In the genomic region with DNA sequence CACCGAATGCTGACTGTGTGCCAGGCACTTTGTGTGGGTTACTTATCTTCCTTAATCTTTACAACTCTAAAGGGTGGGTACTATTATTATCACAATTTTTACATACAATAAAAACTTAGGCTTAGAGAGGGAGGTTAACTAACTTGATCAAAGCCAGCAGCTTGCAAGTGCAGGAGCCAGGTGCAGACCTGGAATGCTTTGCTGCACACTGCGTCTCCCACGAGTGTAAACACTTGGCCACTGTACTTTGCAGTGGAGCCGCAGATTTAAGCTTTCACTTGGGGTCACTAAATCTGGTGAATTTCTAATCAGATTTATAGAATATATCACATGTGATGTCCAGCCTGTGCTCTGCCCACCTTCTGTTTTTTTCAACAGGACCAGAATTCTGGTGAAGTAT, we compare ENCODE assay signal across 21 cellular contexts.
"Had no signal": no experiment of that assay in that cellular context is flagged by ENCODE, and none has a peak within 500 bp of the region (broad histone marks: within the 10 kb centered on the region; RNA-seq: fewer than 3 reads in every experiment).

No MANE protein-coding gene starts in this region.

- H3K9me3 Mint-ChIP-seq: activated naive CD4-positive, alpha-beta T cell treated with anti-CD3 and anti-CD28 coated beads, Interleukin-2, amount 50 U/mL, for 24 hours; naive thymus-derived CD4-positive, alpha-beta T cell; neural progenitor cell had no signal

- DNase-seq: activated CD4-positive, alpha-beta T cell treated with anti-CD3 and anti-CD28 coated beads for 1 hour; activated CD8-positive, alpha-beta memory T cell treated with anti-CD3 and anti-CD28 coated beads for 24 hours; activated CD8-positive, alpha-beta memory T cell treated with anti-CD3 and anti-CD28 coated beads, Interleukin-2, amount 50 U/mL, for 48 hours; activated effector memory CD4-positive, alpha-beta T cell treated with Interleukin-2 at 50 U/mL for 16 hours; activated T-cell treated with anti-CD3 and anti-CD28 coated beads, Interleukin-2, amount 50 U/mL, for 48 hours; adrenal gland; dermis blood vessel endothelial cell; effector memory CD4-positive, alpha-beta T cell; esophagus squamous epithelium; glutamatergic neuron; kidney; left lung; naive thymus-derived CD4-positive, alpha-beta T cell; stimulated activated naive CD4-positive, alpha-beta T cell; SW 1271; trophoblast cell; WERI-Rb-1 had no signal

- H2AFZ ChIP-seq: neural progenitor cell had no signal

- ATAC-seq: left lung; naive thymus-derived CD4-positive, alpha-beta T cell; sciatic nerve had no signal

- H3K36me3 Mint-ChIP-seq: activated naive CD4-positive, alpha-beta T cell treated with anti-CD3 and anti-CD28 coated beads, Interleukin-2, amount 50 U/mL, for 24 hours had no signal

- H3K4me3 ChIP-seq: adrenal gland, cardiac muscle cell, esophagus squamous epithelium, left lung, neural progenitor cell had no signal

- H3K36me3 ChIP-seq: cardiac muscle cell, neural progenitor cell had no signal

- H3K4me2 ChIP-seq: neural progenitor cell had no signal

- H3K9ac ChIP-seq: neural progenitor cell had no signal

- H3K27ac ChIP-seq: adrenal gland, cardiac muscle cell, neural progenitor cell, WERI-Rb-1 had no signal

- H3K4me1 ChIP-seq: left lung, neural progenitor cell had no signal

- H3K4me3 Mint-ChIP-seq: activated naive CD4-positive, alpha-beta T cell treated with anti-CD3 and anti-CD28 coated beads, Interleukin-2, amount 50 U/mL, for 24 hours; naive thymus-derived CD4-positive, alpha-beta T cell; neural progenitor cell had no signal

- H3K4me1 Mint-ChIP-seq: activated naive CD4-positive, alpha-beta T cell treated with anti-CD3 and anti-CD28 coated beads, Interleukin-2, amount 50 U/mL, for 24 hours; naive thymus-derived CD4-positive, alpha-beta T cell; neural progenitor cell had no signal

- H3K27me3 ChIP-seq: adrenal gland, esophagus squamous epithelium, left lung, neural progenitor cell had no signal

- H3K27ac Mint-ChIP-seq: activated naive CD4-positive, alpha-beta T cell treated with anti-CD3 and anti-CD28 coated beads, Interleukin-2, amount 50 U/mL, for 24 hours; neural progenitor cell had no signal

- H3K9me3 ChIP-seq: adrenal gland, esophagus squamous epithelium, left lung had no signal
